ENCODE assay signal across 31 cellular contexts in the genomic region with DNA sequence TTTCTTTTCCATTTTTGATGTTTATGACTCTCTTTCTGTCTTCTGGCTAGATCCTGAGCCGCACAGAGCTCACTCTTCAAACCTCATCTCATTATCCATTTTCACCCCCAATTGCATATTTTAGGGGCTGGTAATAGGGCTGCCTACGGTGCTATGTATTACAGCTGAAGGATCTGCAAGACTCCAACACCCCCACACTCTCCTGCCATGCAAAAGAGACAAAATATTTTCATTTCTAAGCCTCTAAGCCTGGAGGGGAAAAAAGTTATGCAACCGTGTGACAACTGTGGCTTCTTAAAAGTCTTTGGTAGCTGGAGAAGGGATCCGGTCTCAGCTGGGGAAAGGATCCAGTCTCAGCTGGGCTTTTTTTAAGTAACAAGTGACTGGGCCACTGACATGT.
"Had no signal": no experiment of that assay in that cellular context is flagged by ENCODE, and none has a peak within 500 bp of the region (broad histone marks: within the 10 kb centered on the region; RNA-seq: fewer than 3 reads in every experiment).

No MANE protein-coding gene starts in this region.

- H3K36me3 Mint-ChIP-seq: activated naive CD8-positive, alpha-beta T cell had no signal

- H3K4me3 Mint-ChIP-seq: activated B cell treated with CpG ODN at 0.5 μM for 24 hours; activated CD8-positive, alpha-beta T cell treated with anti-CD3 and anti-CD28 coated beads for 36 hours; activated naive CD8-positive, alpha-beta T cell; activated T-cell treated with anti-CD3 and anti-CD28 coated beads, Interleukin-2, amount 50 U/mL, for 4 hours; activated T-helper 17 cell treated with anti-CD3 and anti-CD28 coated beads, Interleukin-2, amount 50 U/mL, for 72 hours; T-helper 17 cell; T-helper 2 cell treated with Interferon-gamma antibody and Interleukin-4, amounts not matched to agents 5 μg/mL and 100 μg/mL, for 36 hours had no signal

- ATAC-seq: activated CD4-positive, CD25-positive, alpha-beta regulatory T cell treated with anti-CD3 and anti-CD28 coated beads, Interleukin-2, amount 50 U/mL, for 24 hours; activated CD8-positive, alpha-beta T cell treated with anti-CD3 and anti-CD28 coated beads for 36 hours; activated T-cell treated with anti-CD3 and anti-CD28 coated beads, Interleukin-2, amount 50 U/mL, for 4 hours; activated T-helper 17 cell treated with anti-CD3 and anti-CD28 coated beads, Interleukin-2, amount 50 U/mL, for 72 hours; body of pancreas; gastroesophageal sphincter; T-helper 17 cell had no signal

- DNase-seq: activated B cell treated with CpG ODN at 0.5 μM for 24 hours; activated CD4-positive, alpha-beta T cell treated with anti-CD3 and anti-CD28 coated beads for 48 hours; activated CD4-positive, alpha-beta T cell treated with anti-CD3 and anti-CD28 coated beads, Interleukin-2, amount 50 U/mL, for 1 hour; activated CD4-positive, alpha-beta T cell treated with anti-CD3 and anti-CD28 coated beads, Interleukin-2, amount 50 U/mL, for 48 hours; activated CD8-positive, alpha-beta memory T cell treated with anti-CD3 and anti-CD28 coated beads for 24 hours; activated CD8-positive, alpha-beta T cell treated with anti-CD3 and anti-CD28 coated beads for 36 hours; activated effector memory CD4-positive, alpha-beta T cell treated with Interleukin-2 at 50 U/mL for 16 hours; activated gamma-delta T cell treated with Interleukin-2 at 50 U/mL for 16 hours; activated naive CD4-positive, alpha-beta T cell treated with anti-CD3 and anti-CD28 coated beads, Interleukin-2, amount 50 U/mL, for 16 hours; activated naive CD4-positive, alpha-beta T cell treated with Interleukin-2 at 50 U/mL for 16 hours; activated T-cell treated with anti-CD3 and anti-CD28 coated beads, Interleukin-2, amount 50 U/mL, for 4 hours; amniotic stem cell; body of pancreas; central memory CD4-positive, alpha-beta T cell; cerebellar nuclear complex; colonic mucosa; effector CD8-positive, alpha-beta T cell; esophagus squamous epithelium; foreskin melanocyte; T-helper 1 cell; T-helper 17 cell; T1000; WERI-Rb-1 had no signal

- FAIRE-seq: endometrium, endothelial cell of umbilical vein had no signal

- H3K9me3 ChIP-seq: body of pancreas, colonic mucosa, esophagus squamous epithelium had no signal

- H3K36me3 ChIP-seq: colonic mucosa, esophagus squamous epithelium, gastroesophageal sphincter, WERI-Rb-1 had no signal

- H3K9me3 Mint-ChIP-seq: activated T-helper 17 cell treated with anti-CD3 and anti-CD28 coated beads, Interleukin-2, amount 50 U/mL, for 72 hours had no signal

- H3K4me1 ChIP-seq: body of pancreas, colonic mucosa, esophagus squamous epithelium, gastroesophageal sphincter had no signal

- H3K27me3 ChIP-seq: body of pancreas, colonic mucosa had no signal

- H3K27ac ChIP-seq: body of pancreas, colonic mucosa, epithelial cell of prostate, esophagus squamous epithelium, gastroesophageal sphincter, WERI-Rb-1 had no signal

- H3K4me1 Mint-ChIP-seq: activated B cell treated with CpG ODN at 0.5 μM for 24 hours; activated T-helper 17 cell treated with anti-CD3 and anti-CD28 coated beads, Interleukin-2, amount 50 U/mL, for 72 hours had no signal

- H3K27ac Mint-ChIP-seq: activated B cell treated with CpG ODN at 0.5 μM for 24 hours; activated CD8-positive, alpha-beta T cell treated with anti-CD3 and anti-CD28 coated beads for 36 hours; activated naive CD8-positive, alpha-beta T cell; activated T-helper 17 cell treated with anti-CD3 and anti-CD28 coated beads, Interleukin-2, amount 50 U/mL, for 72 hours; T-helper 17 cell; T-helper 2 cell treated with Interferon-gamma antibody and Interleukin-4, amounts not matched to agents 5 μg/mL and 100 μg/mL, for 36 hours had no signal

- H3K4me3 ChIP-seq: body of pancreas, colonic mucosa, esophagus squamous epithelium, gastroesophageal sphincter had no signal
